ENCODE assay signal across 2 cellular contexts in genomic region chr5:158953929-158954534, GRCh38.
A peak's percentile ranks its signal among the peaks of the same experiment; 100 is the strongest.
TF ChIP-seq lines count a peak whose summit lies in the region.

No MANE protein-coding gene starts in this region.

TF ChIP-seq in GM12878, 131 proteins besides CTCF, POLR2A, EP300 and RAD21 (continued from another document and continues in another):
- TF ChIP-seq, protein P1, sequence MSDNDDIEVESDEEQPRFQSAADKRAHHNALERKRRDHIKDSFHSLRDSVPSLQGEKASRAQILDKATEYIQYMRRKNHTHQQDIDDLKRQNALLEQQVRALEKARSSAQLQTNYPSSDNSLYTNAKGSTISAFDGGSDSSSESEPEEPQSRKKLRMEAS (IDR thresholded peaks at IDR 0.05; ENCODE audit: low read depth, low read length), result peak; percentile 35; the same call in 1 of the 2 replicates
- TF ChIP-seq E2F4 (IDR thresholded peaks at IDR 0.05; ENCODE audit: low read depth, low read length) (no peak), BACH1 (IDR thresholded peaks at IDR 0.05; ENCODE audit: borderline replicate concordance) (peak; percentile 91; the same call in 1 of the 2 replicates), ZNF24 (IDR thresholded peaks at IDR 0.05) (peak; percentile 86), BCL11A (IDR thresholded peaks at IDR 0.05; ENCODE audit: low read depth, low read length) (peak; percentile 80), SPI1 (IDR thresholded peaks at IDR 0.05; ENCODE audit: borderline replicate concordance, insufficient read depth, low read depth, low read length) (peak; percentile 99), MEF2B (IDR thresholded peaks at IDR 0.05; ENCODE audit: partially characterized antibody, poor library complexity, severe bottlenecking) (peak; percentile 87), RUNX3 (IDR thresholded peaks at IDR 0.05; ENCODE audit: low read length) (peak; percentile 72; the same call in 1 of the 2 replicates), SMC3 (IDR thresholded peaks at IDR 0.05; ENCODE audit: borderline replicate concordance, low read length) (no peak; the same call in 1 of the 2 replicates), CUX1 (IDR thresholded peaks at IDR 0.05; ENCODE audit: insufficient replicate concordance, low read depth, low read length) (peak; percentile 90)
- TF ChIP-seq, protein P2, sequence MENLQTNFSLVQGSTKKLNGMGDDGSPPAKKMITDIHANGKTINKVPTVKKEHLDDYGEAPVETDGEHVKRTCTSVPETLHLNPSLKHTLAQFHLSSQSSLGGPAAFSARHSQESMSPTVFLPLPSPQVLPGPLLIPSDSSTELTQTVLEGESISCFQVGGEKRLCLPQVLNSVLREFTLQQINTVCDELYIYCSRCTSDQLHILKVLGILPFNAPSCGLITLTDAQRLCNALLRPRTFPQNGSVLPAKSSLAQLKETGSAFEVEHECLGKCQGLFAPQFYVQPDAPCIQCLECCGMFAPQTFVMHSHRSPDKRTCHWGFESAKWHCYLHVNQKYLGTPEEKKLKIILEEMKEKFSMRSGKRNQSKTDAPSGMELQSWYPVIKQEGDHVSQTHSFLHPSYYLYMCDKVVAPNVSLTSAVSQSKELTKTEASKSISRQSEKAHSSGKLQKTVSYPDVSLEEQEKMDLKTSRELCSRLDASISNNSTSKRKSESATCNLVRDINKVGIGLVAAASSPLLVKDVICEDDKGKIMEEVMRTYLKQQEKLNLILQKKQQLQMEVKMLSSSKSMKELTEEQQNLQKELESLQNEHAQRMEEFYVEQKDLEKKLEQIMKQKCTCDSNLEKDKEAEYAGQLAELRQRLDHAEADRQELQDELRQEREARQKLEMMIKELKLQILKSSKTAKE (IDR thresholded peaks at IDR 0.05; ENCODE audit: low read depth, poor library complexity, severe bottlenecking), result peak; percentile 94

TF ChIP-seq in HepG2, 621 proteins besides CTCF, POLR2A, EP300 and RAD21 (continued from another document):
- TF ChIP-seq PAXIP1 (CRISPR knock-in tag; conservative IDR thresholded peaks at IDR 0.05) (no peak), ZNF777 (CRISPR knock-in tag; IDR thresholded peaks at IDR 0.05) (no peak), TAF15 (IDR thresholded peaks at IDR 0.05; ENCODE audit: low read depth, low read length, poor library complexity, severe bottlenecking) (no peak), ZBTB7A (CRISPR knock-in tag; IDR thresholded peaks at IDR 0.05) (no peak), ZNF891 (CRISPR knock-in tag; IDR thresholded peaks at IDR 0.05) (no peak), ZBTB7B (CRISPR knock-in tag; IDR thresholded peaks at IDR 0.05) (no peak), JUNB (CRISPR knock-in tag; IDR thresholded peaks at IDR 0.05; ENCODE audit: borderline replicate concordance) (no peak), CEBPZ (IDR thresholded peaks at IDR 0.05; ENCODE audit: low read length) (no peak), MTA1 (CRISPR knock-in tag; IDR thresholded peaks at IDR 0.05; ENCODE audit: borderline replicate concordance) (no peak), ZNF460 (CRISPR knock-in tag; IDR thresholded peaks at IDR 0.05; ENCODE audit: borderline replicate concordance) (no peak), HMGA1 (CRISPR knock-in tag; conservative IDR thresholded peaks at IDR 0.05) (no peak), ZNF724P (CRISPR knock-in tag; IDR thresholded peaks at IDR 0.05; ENCODE audit: borderline replicate concordance) (no peak)
- TF ChIP-seq, protein P3, sequence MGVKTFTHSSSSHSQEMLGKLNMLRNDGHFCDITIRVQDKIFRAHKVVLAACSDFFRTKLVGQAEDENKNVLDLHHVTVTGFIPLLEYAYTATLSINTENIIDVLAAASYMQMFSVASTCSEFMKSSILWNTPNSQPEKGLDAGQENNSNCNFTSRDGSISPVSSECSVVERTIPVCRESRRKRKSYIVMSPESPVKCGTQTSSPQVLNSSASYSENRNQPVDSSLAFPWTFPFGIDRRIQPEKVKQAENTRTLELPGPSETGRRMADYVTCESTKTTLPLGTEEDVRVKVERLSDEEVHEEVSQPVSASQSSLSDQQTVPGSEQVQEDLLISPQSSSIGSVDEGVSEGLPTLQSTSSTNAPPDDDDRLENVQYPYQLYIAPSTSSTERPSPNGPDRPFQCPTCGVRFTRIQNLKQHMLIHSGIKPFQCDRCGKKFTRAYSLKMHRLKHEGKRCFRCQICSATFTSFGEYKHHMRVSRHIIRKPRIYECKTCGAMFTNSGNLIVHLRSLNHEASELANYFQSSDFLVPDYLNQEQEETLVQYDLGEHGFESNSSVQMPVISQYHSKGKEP (CRISPR knock-in tag; IDR thresholded peaks at IDR 0.05), result no peak
- TF ChIP-seq, protein P4, sequence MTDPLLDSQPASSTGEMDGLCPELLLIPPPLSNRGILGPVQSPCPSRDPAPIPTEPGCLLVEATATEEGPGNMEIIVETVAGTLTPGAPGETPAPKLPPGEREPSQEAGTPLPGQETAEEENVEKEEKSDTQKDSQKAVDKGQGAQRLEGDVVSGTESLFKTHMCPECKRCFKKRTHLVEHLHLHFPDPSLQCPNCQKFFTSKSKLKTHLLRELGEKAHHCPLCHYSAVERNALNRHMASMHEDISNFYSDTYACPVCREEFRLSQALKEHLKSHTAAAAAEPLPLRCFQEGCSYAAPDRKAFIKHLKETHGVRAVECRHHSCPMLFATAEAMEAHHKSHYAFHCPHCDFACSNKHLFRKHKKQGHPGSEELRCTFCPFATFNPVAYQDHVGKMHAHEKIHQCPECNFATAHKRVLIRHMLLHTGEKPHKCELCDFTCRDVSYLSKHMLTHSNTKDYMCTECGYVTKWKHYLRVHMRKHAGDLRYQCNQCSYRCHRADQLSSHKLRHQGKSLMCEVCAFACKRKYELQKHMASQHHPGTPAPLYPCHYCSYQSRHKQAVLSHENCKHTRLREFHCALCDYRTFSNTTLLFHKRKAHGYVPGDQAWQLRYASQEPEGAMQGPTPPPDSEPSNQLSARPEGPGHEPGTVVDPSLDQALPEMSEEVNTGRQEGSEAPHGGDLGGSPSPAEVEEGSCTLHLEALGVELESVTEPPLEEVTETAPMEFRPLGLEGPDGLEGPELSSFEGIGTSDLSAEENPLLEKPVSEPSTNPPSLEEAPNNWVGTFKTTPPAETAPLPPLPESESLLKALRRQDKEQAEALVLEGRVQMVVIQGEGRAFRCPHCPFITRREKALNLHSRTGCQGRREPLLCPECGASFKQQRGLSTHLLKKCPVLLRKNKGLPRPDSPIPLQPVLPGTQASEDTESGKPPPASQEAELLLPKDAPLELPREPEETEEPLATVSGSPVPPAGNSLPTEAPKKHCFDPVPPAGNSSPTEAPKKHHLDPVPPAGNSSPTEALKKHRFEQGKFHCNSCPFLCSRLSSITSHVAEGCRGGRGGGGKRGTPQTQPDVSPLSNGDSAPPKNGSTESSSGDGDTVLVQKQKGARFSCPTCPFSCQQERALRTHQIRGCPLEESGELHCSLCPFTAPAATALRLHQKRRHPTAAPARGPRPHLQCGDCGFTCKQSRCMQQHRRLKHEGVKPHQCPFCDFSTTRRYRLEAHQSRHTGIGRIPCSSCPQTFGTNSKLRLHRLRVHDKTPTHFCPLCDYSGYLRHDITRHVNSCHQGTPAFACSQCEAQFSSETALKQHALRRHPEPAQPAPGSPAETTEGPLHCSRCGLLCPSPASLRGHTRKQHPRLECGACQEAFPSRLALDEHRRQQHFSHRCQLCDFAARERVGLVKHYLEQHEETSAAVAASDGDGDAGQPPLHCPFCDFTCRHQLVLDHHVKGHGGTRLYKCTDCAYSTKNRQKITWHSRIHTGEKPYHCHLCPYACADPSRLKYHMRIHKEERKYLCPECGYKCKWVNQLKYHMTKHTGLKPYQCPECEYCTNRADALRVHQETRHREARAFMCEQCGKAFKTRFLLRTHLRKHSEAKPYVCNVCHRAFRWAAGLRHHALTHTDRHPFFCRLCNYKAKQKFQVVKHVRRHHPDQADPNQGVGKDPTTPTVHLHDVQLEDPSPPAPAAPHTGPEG (CRISPR knock-in tag; IDR thresholded peaks at IDR 0.05), result no peak
